Comparison of ENCODE assay signal across 22 cellular contexts in the genomic region with DNA sequence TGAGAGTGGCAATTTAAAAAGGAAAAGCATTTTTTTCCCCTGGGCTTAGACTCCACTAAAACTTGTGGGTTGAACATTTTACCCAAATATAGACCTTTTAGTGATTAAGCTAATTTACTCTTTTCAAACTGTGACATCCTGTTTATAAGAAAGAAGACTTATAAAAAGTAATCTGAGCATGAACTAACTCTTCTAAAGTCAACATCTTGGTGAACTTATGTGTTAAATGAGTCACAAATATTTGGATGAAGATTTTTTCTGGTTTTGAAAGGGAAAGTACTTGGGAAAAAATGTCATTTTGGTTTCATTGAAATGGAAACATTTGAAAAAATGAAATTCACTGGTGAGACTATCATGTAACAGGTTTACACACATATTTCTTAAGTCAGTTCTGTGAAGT.
DNase-seq lines count a peak whose midpoint lies in the region; ATAC-seq and TF ChIP-seq lines count a peak whose summit lies in the region.
"Had no signal": no experiment of that assay in that cellular context is flagged by ENCODE, and none has a peak within 500 bp of the region (broad histone marks: within the 10 kb centered on the region; RNA-seq: fewer than 3 reads in every experiment).

No MANE protein-coding gene starts in this region.

- no peaks in the 10 kb centered on the region for H3K9me3 Mint-ChIP-seq in activated T-cell treated with anti-CD3 and anti-CD28 coated beads, Interleukin-2, amount 50 U/mL, for 24 hours
- H3K9me3 Mint-ChIP-seq: dendritic cell treated with granulocyte-macrophage colony-stimulating factor and Interleukin-4, amounts not matched to agents 40 ng/mL and 50 ng/mL, for 4 days had no signal

- H3K4me3 Mint-ChIP-seq in activated T-cell treated with anti-CD3 and anti-CD28 coated beads, Interleukin-2, amount 50 U/mL, for 24 hours, result no peak overlapping the region
- H3K4me3 Mint-ChIP-seq: CD14-positive monocyte; dendritic cell treated with granulocyte-macrophage colony-stimulating factor and Interleukin-4, amounts not matched to agents 40 ng/mL and 50 ng/mL, for 4 days; T-helper 17 cell had no signal

- peak; percentile 86 for DNase-seq in AG10803 (ENCODE audit: low read depth)
- DNase-seq in HT1080 (ENCODE audit: low read depth), result peak; percentile 6
- DNase-seq in fibroblast of gingiva (ENCODE audit: low read depth), result peak; percentile 76
- peak; percentile 33 for DNase-seq in renal cortical epithelial cell (ENCODE audit: low read depth)
- no peak for DNase-seq in activated T-cell treated with anti-CD3 and anti-CD28 coated beads, Interleukin-2, amount 50 U/mL, for 24 hours
- no peak for DNase-seq in activated CD4-positive, CD25-positive, alpha-beta regulatory T cell treated with anti-CD3 and anti-CD28 coated beads, Interleukin-2, amount 50 U/mL, for 72 hours
- no peak for DNase-seq in SIG-M5 (lab: John Stamatoyannopoulos, UW)
- DNase-seq: activated CD4-positive, CD25-positive, alpha-beta regulatory T cell; activated effector memory CD4-positive, alpha-beta T cell treated with anti-CD3 and anti-CD28 coated beads, Interleukin-2, amount 50 U/mL, for 16 hours; anterior cingulate cortex; Karpas-422; left cardiac atrium; midbrain; NCI-H146; NCI-H345; occipital lobe; T-helper 17 cell had no signal

- H3K4me1 Mint-ChIP-seq in activated T-cell treated with anti-CD3 and anti-CD28 coated beads, Interleukin-2, amount 50 U/mL, for 24 hours (ENCODE audit: low read depth), result no peaks in the 10 kb centered on the region
- H3K4me1 Mint-ChIP-seq: CD14-positive monocyte, T-helper 17 cell had no signal

- no peaks in the 10 kb centered on the region for H3K27me3 Mint-ChIP-seq in activated T-cell treated with anti-CD3 and anti-CD28 coated beads, Interleukin-2, amount 50 U/mL, for 24 hours
- H3K27me3 Mint-ChIP-seq: dendritic cell treated with granulocyte-macrophage colony-stimulating factor and Interleukin-4, amounts not matched to agents 40 ng/mL and 50 ng/mL, for 4 days; T-helper 17 cell had no signal

- ATAC-seq in esophagus mucosa, result no peak
- ATAC-seq: left cardiac atrium, T-helper 17 cell had no signal

- H3K36me3 Mint-ChIP-seq in activated T-cell treated with anti-CD3 and anti-CD28 coated beads, Interleukin-2, amount 50 U/mL, for 24 hours (ENCODE audit: low read depth), result no peaks in the 10 kb centered on the region
- H3K36me3 Mint-ChIP-seq: CD14-positive monocyte had no signal

- no peak overlapping the region for H3K27ac Mint-ChIP-seq in activated T-cell treated with anti-CD3 and anti-CD28 coated beads, Interleukin-2, amount 50 U/mL, for 24 hours
- H3K27ac Mint-ChIP-seq: CD14-positive monocyte; dendritic cell treated with granulocyte-macrophage colony-stimulating factor and Interleukin-4, amounts not matched to agents 40 ng/mL and 50 ng/mL, for 4 days; T-helper 17 cell had no signal

- no peak for TF ChIP-seq CTCF in AG10803 (conservative IDR thresholded peaks at IDR 0.05; ENCODE audit: low read length)

- no peak overlapping the region for H3K4me3 ChIP-seq in AG10803 (ENCODE audit: low read length)
- H3K4me3 ChIP-seq: skin epidermis, thoracic aorta had no signal

Comparison
In these comparisons a context has a peak if more than half of its experiments do, and no peak if none do; other contexts are left out.
1. DNase-seq: peak in AG10803 (single experiment), HT1080 (single experiment), fibroblast of gingiva (single experiment) and renal cortical epithelial cell (single experiment); none in activated T-cell treated with anti-CD3 and anti-CD28 coated beads, Interleukin-2, amount 50 U/mL, for 24 hours (single experiment), activated CD4-positive, CD25-positive, alpha-beta regulatory T cell treated with anti-CD3 and anti-CD28 coated beads, Interleukin-2, amount 50 U/mL, for 72 hours (single experiment) and SIG-M5 (single experiment).